Comparison of ENCODE assay signal across 9 cellular contexts in the genomic region with DNA sequence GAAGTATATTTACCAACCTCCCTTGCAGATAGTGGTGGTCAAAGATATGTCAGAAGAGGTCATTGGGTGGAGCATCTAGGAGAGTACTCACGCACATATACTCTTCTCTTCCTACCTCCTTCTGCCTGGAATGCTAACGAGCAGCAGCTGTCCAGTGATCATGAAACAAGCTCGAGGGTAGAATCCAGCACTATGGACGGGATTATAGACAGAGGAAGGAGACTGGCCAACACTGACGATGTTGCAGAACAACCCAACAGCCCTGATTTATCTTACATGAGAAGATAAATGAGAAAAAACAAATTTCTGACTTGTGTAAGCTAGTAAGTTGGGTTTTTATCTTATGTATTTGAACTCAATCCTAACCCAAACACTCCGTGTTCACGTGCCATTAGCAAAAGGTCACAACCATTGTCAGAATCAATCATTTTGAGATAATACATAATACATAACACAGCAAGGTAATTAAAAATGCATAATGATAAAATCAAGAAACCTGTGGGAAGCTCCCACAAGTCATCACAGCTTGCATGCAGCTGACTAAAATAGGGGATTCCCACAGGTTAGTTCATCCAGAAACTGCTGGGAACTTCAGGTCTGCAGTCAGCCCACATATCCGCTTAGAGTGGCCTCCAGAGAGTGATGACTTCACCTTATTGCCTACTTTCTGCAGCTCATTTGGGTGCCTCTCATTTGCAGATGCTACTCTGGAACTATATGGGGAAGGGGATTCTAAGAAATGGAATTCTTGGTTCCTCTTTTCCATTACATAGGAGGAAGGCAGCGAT.
DNase-seq lines count a peak whose midpoint lies in the region; ATAC-seq lines count a peak whose summit lies in the region.
"Had no signal": no experiment of that assay in that cellular context is flagged by ENCODE, and none has a peak within 500 bp of the region (broad histone marks: within the 10 kb centered on the region; RNA-seq: fewer than 3 reads in every experiment).

No MANE protein-coding gene starts in this region.

- peaks cover 1% of the 10 kb centered on the region for H3K36me3 Mint-ChIP-seq in T-helper 2 cell treated with Interferon-gamma antibody and Interleukin-4, amounts not matched to agents 5 μg/mL and 100 μg/mL, for 36 hours (ENCODE audit: low read depth)

- H3K27ac Mint-ChIP-seq in T-helper 2 cell treated with Interferon-gamma antibody and Interleukin-4, amounts not matched to agents 5 μg/mL and 100 μg/mL, for 36 hours = no peak overlapping the region

- ATAC-seq in HG02870 (IDR thresholded peaks at IDR 0.05; ENCODE audit: unreplicated experiment) = peak; percentile 92
- ATAC-seq in stimulated activated naive CD8-positive, alpha-beta T cell treated with anti-CD3 and anti-CD28 coated beads, Interleukin-15, Interleukin-2, amounts not matched to agents 100 U/mL and 50 U/mL, for 24 hours = peak; percentile 96

- no peaks in the 10 kb centered on the region for H3K27me3 Mint-ChIP-seq in T-helper 2 cell treated with Interferon-gamma antibody and Interleukin-4, amounts not matched to agents 5 μg/mL and 100 μg/mL, for 36 hours (ENCODE audit: low read depth)

- H3K4me3 Mint-ChIP-seq in T-helper 2 cell treated with Interferon-gamma antibody and Interleukin-4, amounts not matched to agents 5 μg/mL and 100 μg/mL, for 36 hours = no peak overlapping the region

- H3K9me3 Mint-ChIP-seq in T-helper 2 cell treated with Interferon-gamma antibody and Interleukin-4, amounts not matched to agents 5 μg/mL and 100 μg/mL, for 36 hours = peaks cover 17% of the 10 kb centered on the region

- peaks cover 15% of the 10 kb centered on the region for H3K4me1 Mint-ChIP-seq in T-helper 2 cell treated with Interferon-gamma antibody and Interleukin-4, amounts not matched to agents 5 μg/mL and 100 μg/mL, for 36 hours (ENCODE audit: low read depth)

- DNase-seq in activated effector memory CD4-positive, alpha-beta T cell treated with anti-CD3 and anti-CD28 coated beads, Interleukin-2, amount 50 U/mL, for 16 hours = peak; percentile 65
- DNase-seq in activated effector memory CD4-positive, alpha-beta T cell treated with Interleukin-2 at 50 U/mL for 16 hours = no peak
- DNase-seq in T-helper 2 cell treated with Interferon-gamma antibody and Interleukin-4, amounts not matched to agents 5 μg/mL and 100 μg/mL, for 36 hours (ENCODE audit: low spot score) = peak; percentile 73
- DNase-seq in stimulated activated naive CD8-positive, alpha-beta T cell treated with anti-CD3 and anti-CD28 coated beads, Interleukin-15, Interleukin-2, amounts not matched to agents 100 U/mL and 50 U/mL, for 24 hours = peak; percentile 39
- no peak for DNase-seq in NCI-H526 treated with DMSO at 0.1 percent for 48 hours (lab: John Stamatoyannopoulos, UW)
- no peak for DNase-seq in activated gamma-delta T cell (lab: John Stamatoyannopoulos, UW)
- no peak for DNase-seq in SIG-M5 treated with dmso at 0.1 percent for 504 hours (lab: John Stamatoyannopoulos, UW; ENCODE audit: unreplicated experiment)
- DNase-seq: BE2C had no signal

Comparison
In these comparisons a context has a peak if more than half of its experiments do, and no peak if none do; other contexts are left out.
1. DNase-seq: peak in activated effector memory CD4-positive, alpha-beta T cell treated with anti-CD3 and anti-CD28 coated beads, Interleukin-2, amount 50 U/mL, for 16 hours (single experiment), T-helper 2 cell treated with Interferon-gamma antibody and Interleukin-4, amounts not matched to agents 5 μg/mL and 100 μg/mL, for 36 hours (single experiment) and stimulated activated naive CD8-positive, alpha-beta T cell treated with anti-CD3 and anti-CD28 coated beads, Interleukin-15, Interleukin-2, amounts not matched to agents 100 U/mL and 50 U/mL, for 24 hours (single experiment); none in activated effector memory CD4-positive, alpha-beta T cell treated with Interleukin-2 at 50 U/mL for 16 hours (single experiment), NCI-H526 treated with DMSO at 0.1 percent for 48 hours (single experiment), activated gamma-delta T cell (single experiment) and SIG-M5 treated with dmso at 0.1 percent for 504 hours (single experiment).